Comparison of ENCODE assay signal across 8 cellular contexts in the genomic region with DNA sequence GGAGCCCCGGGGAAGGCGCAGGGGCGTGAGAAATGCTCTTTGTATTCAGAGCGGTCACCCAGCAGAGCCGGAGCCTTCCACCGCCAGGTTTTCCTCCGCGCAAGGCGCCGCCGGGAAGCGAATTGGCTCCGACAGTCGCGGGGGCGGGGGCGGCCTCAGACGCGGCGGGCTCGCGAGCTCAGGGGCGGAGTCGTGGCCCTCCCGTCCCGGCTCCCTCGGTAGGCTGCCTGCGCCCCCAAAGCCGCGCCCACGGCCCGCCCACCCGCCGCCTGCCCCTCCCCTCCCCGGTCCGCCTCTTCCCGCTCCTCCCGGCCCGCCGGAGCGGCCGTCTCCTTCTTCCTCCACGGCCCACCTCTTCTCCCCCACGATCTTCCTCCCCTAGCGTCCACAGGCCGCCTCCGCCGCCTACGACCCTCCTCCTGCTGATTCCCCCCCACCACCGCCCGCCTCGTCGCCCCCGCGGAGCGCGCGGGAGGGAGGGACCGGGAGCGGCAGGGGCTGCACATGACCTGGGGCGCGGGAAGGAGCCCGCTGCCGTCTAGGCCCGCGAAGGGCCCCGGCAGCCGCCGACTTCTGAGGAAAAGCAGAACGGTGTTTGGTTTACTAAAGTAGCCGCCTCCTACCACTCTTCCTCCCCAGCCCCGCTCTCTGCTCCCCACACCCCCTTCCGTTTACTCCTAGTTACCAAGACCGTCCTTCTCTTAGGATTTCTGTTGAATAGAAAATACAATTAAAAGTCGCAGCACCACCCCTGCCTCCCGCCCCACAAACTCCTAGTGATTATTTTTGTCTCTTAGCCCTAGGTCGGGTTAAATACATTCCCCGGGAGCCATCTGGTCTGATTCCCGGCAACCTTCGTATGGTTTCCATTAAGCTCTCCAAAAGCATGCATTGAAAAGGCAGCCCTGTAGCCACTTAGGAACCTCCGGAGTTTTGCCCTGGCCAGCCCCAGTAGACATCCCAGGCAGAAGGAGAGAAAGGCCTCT. TPM values are rescaled to one million over a fixed set of nuclear protein-coding genes. Genes with fewer than 3 reads are reported as not detected.
DNase-seq lines count a peak whose midpoint lies in the region; ATAC-seq, FAIRE-seq and TF ChIP-seq lines count a peak whose summit lies in the region.

No MANE protein-coding gene starts in this region.

- intact Hi-C loops in right cardiac atrium (cut with DNase I) (loop anchor here in 2 of 4 donors (5.0 to 10.0 kb wide), 4 partner anchors 82 to 202 kb away; a partner anchor contains a TSS), psoas muscle (cut with DNase I) (loop anchor here (1.0 to 10.0 kb wide), 6 partner anchors 53 to 551 kb away; a partner anchor contains a TSS)

- H3K27ac ChIP-seq in right cardiac atrium (ENCODE audit: low read length) (peak overlapping the region; percentile 100), psoas muscle (peak overlapping the region; percentile 98), urinary bladder (ENCODE audit: low read depth) (peak overlapping the region; percentile 96)

- peak; percentile 11 for TF ChIP-seq CTCF in psoas muscle (IDR thresholded peaks at IDR 0.05)

- ATAC-seq in HG02840 (IDR thresholded peaks at IDR 0.05; ENCODE audit: low FRiP score, unreplicated experiment) (peak; percentile 90), right cardiac atrium (peak; percentile 96 to 98), psoas muscle (peak; percentile 66 to 78 (median 69))

- DNase-seq in GM12892 (ENCODE audit: insufficient read length) (peak; percentile 88), NCI-H146 (lab: John Stamatoyannopoulos, UW) (peak; percentile 90), T-helper 2 cell (peak; percentile 64 to 91 (median 73)), anterior cingulate cortex (lab: John Stamatoyannopoulos, UW) (peak; percentile 9 to 95 (median 88)), right cardiac atrium (peak; percentile 97 to 99 (median 98)), psoas muscle (peak; percentile 97)

- peak; percentile 32; the same call in 1 of the 2 replicates for TF ChIP-seq POLR2A in GM12892 (IDR thresholded peaks at IDR 0.05; ENCODE audit: low read depth, low read length)

- H3K9me3 ChIP-seq in right cardiac atrium (ENCODE audit: control insufficient read depth, low read length) (no peaks in the 10 kb centered on the region), psoas muscle (no peaks in the 10 kb centered on the region)

- H3K4me1 ChIP-seq in right cardiac atrium (ENCODE audit: control insufficient read depth, insufficient read depth, low read length) (peaks cover 24% of the 10 kb centered on the region), psoas muscle (peaks cover 40% of the 10 kb centered on the region), urinary bladder (ENCODE audit: insufficient read depth) (no peaks in the 10 kb centered on the region)

- WGBS in right cardiac atrium, result under 1% methylated on average over 80 of the region's 81 CpGs
- 1 to 2% (median 1%) methylated on average over 27 to 81 of the region's 81 CpGs for WGBS in psoas muscle, 3 donors
- WGBS in urinary bladder, result 1% methylated on average over 81 of the region's 81 CpGs

- peak; percentile 95 for FAIRE-seq in GM12892 (lab: Jason Lieb, UNC)

- H3K27me3 ChIP-seq in right cardiac atrium (ENCODE audit: control insufficient read depth, insufficient read depth), result no peaks in the 10 kb centered on the region
- no peaks in the 10 kb centered on the region for H3K27me3 ChIP-seq in psoas muscle (ENCODE audit: insufficient read depth in 3 of 3, low read length in 2 of 3)

- H3K36me3 ChIP-seq in psoas muscle (ENCODE audit: insufficient read depth in 1 of 2, low read depth in 1 of 2) (no peaks in the 10 kb centered on the region), urinary bladder (ENCODE audit: insufficient read depth) (no peaks in the 10 kb centered on the region)

- H3K4me3 ChIP-seq in right cardiac atrium (ENCODE audit: low read length), result peak overlapping the region; percentile 65
- peak overlapping the region; percentile 68 for H3K4me3 ChIP-seq in psoas muscle
- H3K4me3 ChIP-seq in urinary bladder (ENCODE audit: low read depth, low read length), result peak overlapping the region; percentile 62

RNA-seq across cellular contexts. Expression of a gene that starts 53.2 kb away (rescaled TPM):
- not detected for polyA plus RNA-seq in GM12892 (2012; ENCODE audit: missing spikeins)
- not detected for total RNA-seq in right cardiac atrium
- polyA plus RNA-seq in right cardiac atrium, result not detected
- not detected for total RNA-seq in psoas muscle
- not detected for polyA plus RNA-seq in psoas muscle
- total RNA-seq in urinary bladder, result not detected
- polyA plus RNA-seq in urinary bladder, result not detected

Comparison
In these comparisons a context has a peak if more than half of its experiments do, and no peak if none do; other contexts are left out.
1. Peak in every context shown above with its lines: DNase-seq, ATAC-seq, H3K4me3 ChIP-seq and H3K27ac ChIP-seq.